8 cellular contexts compared by ENCODE assay signal in genomic region chr12:31728289-31728916, GRCh38. TPM values are rescaled to one million over a fixed set of nuclear protein-coding genes. Genes with fewer than 3 reads are reported as not detected.
DNase-seq lines count a peak whose midpoint lies in the region; ATAC-seq and TF ChIP-seq lines count a peak whose summit lies in the region.

No MANE protein-coding gene starts in this region.

- peaks cover 0 to 2% of the 10 kb centered on the region in 2 donors for H3K9me3 ChIP-seq in esophagus (ENCODE audit: control insufficient read depth in 2 of 2, insufficient read depth in 1 of 2, low read depth in 1 of 2, low read length in 1 of 2)
- H3K9me3 ChIP-seq in vagina, result no peaks in the 10 kb centered on the region

- peaks cover 15% of the 10 kb centered on the region for H3K9me3 Mint-ChIP-seq in T-helper 2 cell treated with Interferon-gamma antibody and Interleukin-4, amounts not matched to agents 5 μg/mL and 100 μg/mL, for 36 hours
- no peaks in the 10 kb centered on the region for H3K9me3 Mint-ChIP-seq in natural killer cell

- peak; percentile 37 for DNase-seq in NCI-H1105 treated with DMSO at 0.1 percent for 48 hours (lab: John Stamatoyannopoulos, UW)
- no peak for DNase-seq in NCI-H1105 (lab: John Stamatoyannopoulos, UW)
- DNase-seq in T-helper 2 cell treated with Interferon-gamma antibody and Interleukin-4, amounts not matched to agents 5 μg/mL and 100 μg/mL, for 36 hours (ENCODE audit: low spot score), result no peak
- no peak for DNase-seq in natural killer cell
- DNase-seq in vagina (ENCODE audit: extremely low spot score in 2 of 2), result no peak
- DNase-seq in central memory CD4-positive, alpha-beta T cell, result no peak

- peaks cover 29% of the 10 kb centered on the region for H3K4me1 Mint-ChIP-seq in T-helper 2 cell treated with Interferon-gamma antibody and Interleukin-4, amounts not matched to agents 5 μg/mL and 100 μg/mL, for 36 hours (ENCODE audit: low read depth)
- peaks cover 42 to 49% of the 10 kb centered on the region in 2 donors for H3K4me1 Mint-ChIP-seq in natural killer cell

- peak overlapping the region; percentile 98 for H3K4me3 Mint-ChIP-seq in T-helper 2 cell treated with Interferon-gamma antibody and Interleukin-4, amounts not matched to agents 5 μg/mL and 100 μg/mL, for 36 hours
- H3K4me3 Mint-ChIP-seq in natural killer cell, result peak overlapping the region; percentile 99

- no peak for TF ChIP-seq POLR2A in vagina (IDR thresholded peaks at IDR 0.05)

- H3K27ac ChIP-seq in esophagus (ENCODE audit: low read depth in 2 of 2, low read length in 1 of 2) (peak overlapping the region; percentile 97 to 98), vagina (peak overlapping the region; percentile 94)

- no peaks in the 10 kb centered on the region for H3K36me3 ChIP-seq in esophagus (ENCODE audit: control insufficient read depth in 2 of 2, insufficient read depth in 2 of 2, low read length in 1 of 2)
- no peaks in the 10 kb centered on the region for H3K36me3 ChIP-seq in vagina

- TF ChIP-seq CTCF in natural killer cell (IDR thresholded peaks at IDR 0.05), result no peak
- no peak for TF ChIP-seq CTCF in vagina (IDR thresholded peaks at IDR 0.05)

- 0 to 1% methylated on average over 22 of the region's 22 CpGs for WGBS in esophagus, 2 donors

- peak; percentile 16 for ATAC-seq in HG03025 (IDR thresholded peaks at IDR 0.05; ENCODE audit: low FRiP score, unreplicated experiment)
- ATAC-seq in natural killer cell, result peak in 1 of 3 donors; percentile 30

- no peaks in the 10 kb centered on the region for H3K27me3 Mint-ChIP-seq in T-helper 2 cell treated with Interferon-gamma antibody and Interleukin-4, amounts not matched to agents 5 μg/mL and 100 μg/mL, for 36 hours (ENCODE audit: low read depth)
- H3K27me3 Mint-ChIP-seq in natural killer cell (ENCODE audit: low read depth in 2 of 2), result no peaks in the 10 kb centered on the region

- intact Hi-C loops in natural killer cell (cut with micrococcal nuclease), result loop anchor here (1.0 to 10.0 kb wide), 4 partner anchors 62 to 974 kb away; partner anchors contain the start of genes CAPRIN2, ETFBKMT and SINHCAF
- intact Hi-C loops in vagina (cut with DNase I), result loop anchor here (10.0 kb wide), 1 partner anchor 74 kb away; the partner anchor contains the start of gene ETFBKMT

- H3K27ac Mint-ChIP-seq in T-helper 2 cell treated with Interferon-gamma antibody and Interleukin-4, amounts not matched to agents 5 μg/mL and 100 μg/mL, for 36 hours, result peak overlapping the region; percentile 98
- H3K27ac Mint-ChIP-seq in natural killer cell, result peak overlapping the region; percentile 96 to 97

- no peaks in the 10 kb centered on the region for H3K27me3 ChIP-seq in esophagus (ENCODE audit: control insufficient read depth in 1 of 2, insufficient read depth in 2 of 2, low read length in 2 of 2)
- no peaks in the 10 kb centered on the region for H3K27me3 ChIP-seq in vagina

- peaks cover 27% of the 10 kb centered on the region for H3K36me3 Mint-ChIP-seq in T-helper 2 cell treated with Interferon-gamma antibody and Interleukin-4, amounts not matched to agents 5 μg/mL and 100 μg/mL, for 36 hours (ENCODE audit: low read depth)
- no peaks in the 10 kb centered on the region for H3K36me3 Mint-ChIP-seq in natural killer cell

- H3K4me1 ChIP-seq in esophagus (ENCODE audit: control insufficient read depth in 2 of 2, insufficient read depth in 2 of 2, low read length in 1 of 2) (no peaks in the 10 kb centered on the region), vagina (peaks cover 47% of the 10 kb centered on the region)

- peak overlapping the region; percentile 59 to 67 for H3K4me3 ChIP-seq in esophagus (ENCODE audit: low read depth in 1 of 2, low read length in 2 of 2)
- peak overlapping the region; percentile 54 to 61 for H3K4me3 ChIP-seq in vagina

RNA-seq across cellular contexts. Expression of gene AMN1, which starts 0.4 kb away (rescaled TPM):
- 1 to 10 TPM; 4.4 to 4.7 TPM for polyA plus RNA-seq in esophagus
- total RNA-seq in natural killer cell (1 to 10 TPM; 4.6 to 6.9 (median 6.3) TPM), vagina (5.9 TPM)
